In genomic region chr17:10724546-10725195, GRCh38 we compare ENCODE assay signal across 28 cellular contexts.
"Had no signal": no experiment of that assay in that cellular context is flagged by ENCODE, and none has a peak within 500 bp of the region (broad histone marks: within the 10 kb centered on the region; RNA-seq: fewer than 3 reads in every experiment).

No MANE protein-coding gene starts in this region.

- H3K36me3 Mint-ChIP-seq: activated CD4-positive, alpha-beta memory T cell treated with anti-CD3 and anti-CD28 coated beads for 36 hours; activated naive CD4-positive, alpha-beta T cell treated with anti-CD3 and anti-CD28 coated beads, Interleukin-2, amount 10 ng/mL, durations not matched to agents 7 days and 5 days; memory B cell; stimulated activated effector memory CD8-positive, alpha-beta T cell treated with anti-CD3 and anti-CD28 coated beads, Interleukin-12 subunit alpha, Interleukin-12 subunit beta, amount 100 ng/mL, for 72 hours had no signal

- H3K4me3 Mint-ChIP-seq: activated CD4-positive, alpha-beta memory T cell treated with anti-CD3 and anti-CD28 coated beads for 36 hours; activated CD4-positive, alpha-beta T cell treated with anti-CD3 and anti-CD28 coated beads, Interleukin-2, amount 10 ng/mL, durations not matched to agents 24 days and 14 days; activated naive CD4-positive, alpha-beta T cell treated with anti-CD3 and anti-CD28 coated beads, Interleukin-2, amount 10 ng/mL, durations not matched to agents 7 days and 5 days; activated T-cell treated with anti-CD3 and anti-CD28 coated beads, Interleukin-2, amount 50 U/mL, for 24 hours; memory B cell; nephron progenitor cell; stimulated activated effector memory CD8-positive, alpha-beta T cell treated with anti-CD3 and anti-CD28 coated beads, Interleukin-12 subunit alpha, Interleukin-12 subunit beta, amount 100 ng/mL, for 72 hours; stimulated activated naive CD8-positive, alpha-beta T cell treated with anti-CD3 and anti-CD28 coated beads, Interleukin-15, amount 100 ng/mL, for 72 hours had no signal

- H3K27me3 ChIP-seq: breast epithelium, esophagus squamous epithelium, heart right ventricle, ovary, thyroid gland had no signal

- H3K9me3 Mint-ChIP-seq: activated CD4-positive, alpha-beta memory T cell treated with anti-CD3 and anti-CD28 coated beads for 36 hours; activated CD4-positive, alpha-beta T cell treated with anti-CD3 and anti-CD28 coated beads, Interleukin-2, amount 10 ng/mL, durations not matched to agents 24 days and 14 days; activated naive CD4-positive, alpha-beta T cell treated with anti-CD3 and anti-CD28 coated beads, Interleukin-2, amount 10 ng/mL, durations not matched to agents 7 days and 5 days; activated T-cell treated with anti-CD3 and anti-CD28 coated beads, Interleukin-2, amount 50 U/mL, for 24 hours; memory B cell; nephron progenitor cell; stimulated activated effector memory CD8-positive, alpha-beta T cell treated with anti-CD3 and anti-CD28 coated beads, Interleukin-12 subunit alpha, Interleukin-12 subunit beta, amount 100 ng/mL, for 72 hours; stimulated activated naive CD8-positive, alpha-beta T cell treated with anti-CD3 and anti-CD28 coated beads, Interleukin-15, amount 100 ng/mL, for 72 hours had no signal

- H3K27ac ChIP-seq: breast epithelium, heart right ventricle, neutrophil, ovary, skin epidermis, thyroid gland had no signal

- ATAC-seq: heart right ventricle; left cardiac atrium; sciatic nerve; stimulated activated effector memory CD8-positive, alpha-beta T cell treated with anti-CD3 and anti-CD28 coated beads, Interleukin-12 subunit alpha, Interleukin-12 subunit beta, amount 100 ng/mL, for 72 hours; stimulated activated naive CD8-positive, alpha-beta T cell treated with anti-CD3 and anti-CD28 coated beads, Interleukin-15, amount 100 ng/mL, for 72 hours had no signal

- H3K27ac Mint-ChIP-seq: activated CD4-positive, alpha-beta memory T cell treated with anti-CD3 and anti-CD28 coated beads for 36 hours; activated CD4-positive, alpha-beta T cell treated with anti-CD3 and anti-CD28 coated beads, Interleukin-2, amount 10 ng/mL, durations not matched to agents 24 days and 14 days; activated naive CD4-positive, alpha-beta T cell treated with anti-CD3 and anti-CD28 coated beads, Interleukin-2, amount 10 ng/mL, durations not matched to agents 7 days and 5 days; activated T-cell treated with anti-CD3 and anti-CD28 coated beads, Interleukin-2, amount 50 U/mL, for 24 hours; memory B cell; nephron progenitor cell; progenitor cell of endocrine pancreas; stimulated activated effector memory CD8-positive, alpha-beta T cell treated with anti-CD3 and anti-CD28 coated beads, Interleukin-12 subunit alpha, Interleukin-12 subunit beta, amount 100 ng/mL, for 72 hours had no signal

- H3K9me3 ChIP-seq: breast epithelium, esophagus squamous epithelium, heart right ventricle, neutrophil, ovary, thyroid gland had no signal

- H3K4me1 ChIP-seq: breast epithelium had no signal

- H3K27me3 Mint-ChIP-seq: activated CD4-positive, alpha-beta memory T cell treated with anti-CD3 and anti-CD28 coated beads for 36 hours; activated CD4-positive, alpha-beta T cell treated with anti-CD3 and anti-CD28 coated beads, Interleukin-2, amount 10 ng/mL, durations not matched to agents 24 days and 14 days; activated T-cell treated with anti-CD3 and anti-CD28 coated beads, Interleukin-2, amount 50 U/mL, for 24 hours; stimulated activated naive CD8-positive, alpha-beta T cell treated with anti-CD3 and anti-CD28 coated beads, Interleukin-15, amount 100 ng/mL, for 72 hours had no signal

- H3K36me3 ChIP-seq: breast epithelium, neutrophil, ovary had no signal

- H3K4me1 Mint-ChIP-seq: activated naive CD4-positive, alpha-beta T cell treated with anti-CD3 and anti-CD28 coated beads, Interleukin-2, amount 10 ng/mL, durations not matched to agents 7 days and 5 days; memory B cell; nephron progenitor cell; stimulated activated naive CD8-positive, alpha-beta T cell treated with anti-CD3 and anti-CD28 coated beads, Interleukin-15, amount 100 ng/mL, for 72 hours had no signal

- H3K4me3 ChIP-seq: breast epithelium, esophagus squamous epithelium, heart right ventricle, ovary, skin epidermis, thyroid gland had no signal

- DNase-seq: activated CD4-positive, alpha-beta memory T cell treated with anti-CD3 and anti-CD28 coated beads for 36 hours; activated CD4-positive, alpha-beta T cell treated with anti-CD3 and anti-CD28 coated beads, Interleukin-2, amount 10 ng/mL, durations not matched to agents 24 days and 14 days; activated CD4-positive, CD25-positive, alpha-beta regulatory T cell treated with anti-CD3 and anti-CD28 coated beads, Interleukin-2, amount 50 U/mL, for 72 hours; activated CD8-positive, alpha-beta memory T cell treated with anti-CD3 and anti-CD28 coated beads, Interleukin-2, amount 50 U/mL, for 48 hours; activated gamma-delta T cell; activated naive CD4-positive, alpha-beta T cell treated with anti-CD3 and anti-CD28 coated beads, Interleukin-2, amount 10 ng/mL, durations not matched to agents 7 days and 5 days; activated T-cell treated with anti-CD3 and anti-CD28 coated beads, Interleukin-2, amount 50 U/mL, for 24 hours; central memory CD4-positive, alpha-beta T cell; dermis blood vessel endothelial cell; effector CD4-positive, alpha-beta T cell; esophagus squamous epithelium; foreskin melanocyte; heart right ventricle; left cardiac atrium; nephron progenitor cell; ovary; stimulated activated CD4-positive, alpha-beta T cell treated with anti-CD3 and anti-CD28 coated beads, Interleukin-4, amount 100 ng/mL, for 24 hours; stimulated activated naive CD8-positive, alpha-beta T cell treated with anti-CD3 and anti-CD28 coated beads, Interleukin-15, amount 100 ng/mL, for 72 hours; substantia nigra; T-helper 2 cell; thyroid gland had no signal
